8 cellular contexts compared by ENCODE assay signal in the genomic region with DNA sequence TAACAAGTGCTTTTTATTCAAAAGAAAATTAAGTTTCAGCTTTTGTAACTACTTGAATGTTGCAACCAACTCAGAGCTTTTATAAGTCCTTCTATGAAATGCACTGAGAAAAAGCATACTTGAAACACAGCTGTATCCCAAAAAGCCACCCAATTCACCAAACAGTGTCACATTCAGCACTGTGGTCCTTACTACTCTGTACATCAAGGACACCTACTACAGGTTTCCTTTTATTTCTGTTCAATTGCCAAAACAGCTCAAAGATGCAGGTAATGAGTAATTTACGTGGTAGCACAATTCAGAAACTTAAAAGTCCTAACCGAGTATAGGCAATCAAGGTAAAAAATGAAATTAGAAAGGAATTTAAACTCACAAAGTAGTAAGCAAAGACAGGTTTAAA. TPM values are rescaled to one million over a fixed set of nuclear protein-coding genes. Genes with fewer than 3 reads are reported as not detected.
A peak's percentile ranks its signal among the peaks of the same experiment; 100 is the strongest.
DNase-seq lines count a peak whose midpoint lies in the region; ATAC-seq and TF ChIP-seq lines count a peak whose summit lies in the region.

No MANE protein-coding gene starts in this region.

- H3K4me3 Mint-ChIP-seq in nephron progenitor cell, result peak overlapping the region; percentile 89

- H3K27ac Mint-ChIP-seq in nephron progenitor cell, result no peak overlapping the region

- H3K9me2 ChIP-seq in Loucy (replicated peaks; ENCODE audit: low read depth, low read length), result no peaks in the 10 kb centered on the region

- intact Hi-C loops in dorsolateral prefrontal cortex (cut with DNase I), result loop anchor here (1.0 to 10.0 kb wide), 2 partner anchors 18 to 59 kb away; no protein-coding TSS in a partner anchor

- H3K27ac ChIP-seq in dorsolateral prefrontal cortex, result peak overlapping the region in 54 of 59 donors; percentile 3 to 98 (median 94)

- no peak for DNase-seq in BE2C
- no peak for DNase-seq in dorsolateral prefrontal cortex
- no peak for DNase-seq in nephron progenitor cell
- no peak for DNase-seq in DMS114 treated with DMSO at 0.1 percent for 48 hours (lab: John Stamatoyannopoulos, UW; ENCODE audit: unreplicated experiment)
- DNase-seq in activated effector memory CD4-positive, alpha-beta T cell treated with anti-CD3 and anti-CD28 coated beads, Interleukin-2, amount 50 U/mL, for 16 hours, result no peak

- no peaks in the 10 kb centered on the region for H3F3A ChIP-seq in Loucy (ENCODE audit: low read depth)

- peak overlapping the region; percentile 74 for H3K9ac ChIP-seq in Loucy (ENCODE audit: low read depth, low read length, poor library complexity, severe bottlenecking)

- peaks cover 39% of the 10 kb centered on the region for H4K20me1 ChIP-seq in Loucy (ENCODE audit: insufficient read depth, low read length, poor library complexity, severe bottlenecking)

- TF ChIP-seq CTCF in BE2C (IDR thresholded peaks at IDR 0.05; ENCODE audit: low read depth, low read length) (no peak), Loucy (conservative IDR thresholded peaks at IDR 0.05; ENCODE audit: low read length) (no peak), dorsolateral prefrontal cortex (IDR thresholded peaks at IDR 0.05 in 54 of 56, conservative IDR thresholded peaks at IDR 0.05 in 2 of 56; ENCODE audit: low read depth in 1 of 56, partially characterized antibody in 56 of 56) (no peak), nephron progenitor cell (IDR thresholded peaks at IDR 0.05) (no peak)

- no peaks in the 10 kb centered on the region for H3K9me3 Mint-ChIP-seq in nephron progenitor cell

- peaks cover 34% of the 10 kb centered on the region for H3K4me1 Mint-ChIP-seq in nephron progenitor cell

- H3K36me3 Mint-ChIP-seq in nephron progenitor cell (ENCODE audit: low read depth), result peaks cover 34% of the 10 kb centered on the region

- H3K27me3 Mint-ChIP-seq in nephron progenitor cell (ENCODE audit: low read depth, poor library complexity), result peaks cover 5% of the 10 kb centered on the region

- H3K27me3 ChIP-seq in BE2C, result no peaks in the 10 kb centered on the region
- peaks cover 4% of the 10 kb centered on the region for H3K27me3 ChIP-seq in Loucy (ENCODE audit: insufficient read depth, low read length, poor library complexity, severe bottlenecking)
- no peaks in the 10 kb centered on the region for H3K27me3 ChIP-seq in dorsolateral prefrontal cortex

- H2AFZ ChIP-seq in Loucy (ENCODE audit: low read length), result no peak overlapping the region

- H3K36me3 ChIP-seq in BE2C, result no peaks in the 10 kb centered on the region; the same call in 1 of the 2 replicates
- H3K36me3 ChIP-seq in Loucy (ENCODE audit: insufficient read depth, low read length), result no peaks in the 10 kb centered on the region

- no peaks in the 10 kb centered on the region for H3K9me3 ChIP-seq in BE2C
- H3K9me3 ChIP-seq in Loucy (ENCODE audit: insufficient read depth, low read depth, low read length), result no peaks in the 10 kb centered on the region

- no peak for ATAC-seq in HG03045 (IDR thresholded peaks at IDR 0.05; ENCODE audit: unreplicated experiment)
- no peak for ATAC-seq in HG03159 (IDR thresholded peaks at IDR 0.05; ENCODE audit: unreplicated experiment)

- H3K4me2 ChIP-seq in Loucy (ENCODE audit: low read depth, low read length, poor library complexity, severe bottlenecking), result peak overlapping the region; percentile 75

- peak overlapping the region; percentile 81 for H3K4me3 ChIP-seq in BE2C (ENCODE audit: low read depth, low read length)
- H3K4me3 ChIP-seq in Loucy (ENCODE audit: low read length, poor library complexity, severe bottlenecking), result peak overlapping the region; percentile 91
- H3K4me3 ChIP-seq in dorsolateral prefrontal cortex, result peak overlapping the region; percentile 60 to 95 (median 84)

- no peaks in the 10 kb centered on the region; the same call in 1 of the 2 replicates for H3K4me1 ChIP-seq in BE2C
- peaks cover 30% of the 10 kb centered on the region for H3K4me1 ChIP-seq in Loucy (ENCODE audit: insufficient read depth, low read length, poor library complexity, severe bottlenecking)

- peaks cover 59% of the 10 kb centered on the region for H3K79me2 ChIP-seq in Loucy (ENCODE audit: insufficient read depth, low read length)

RNA-seq across cellular contexts. Expression of a gene that starts 2.5 kb away (rescaled TPM):
- polyA plus RNA-seq in BE2C (2012; ENCODE audit: insufficient read depth, insufficient read length, low read depth), result 27.6 TPM
- total RNA-seq in dorsolateral prefrontal cortex, result 100 to 1,000 TPM; 102 to 177 (median 137) TPM
